In the genomic region with DNA sequence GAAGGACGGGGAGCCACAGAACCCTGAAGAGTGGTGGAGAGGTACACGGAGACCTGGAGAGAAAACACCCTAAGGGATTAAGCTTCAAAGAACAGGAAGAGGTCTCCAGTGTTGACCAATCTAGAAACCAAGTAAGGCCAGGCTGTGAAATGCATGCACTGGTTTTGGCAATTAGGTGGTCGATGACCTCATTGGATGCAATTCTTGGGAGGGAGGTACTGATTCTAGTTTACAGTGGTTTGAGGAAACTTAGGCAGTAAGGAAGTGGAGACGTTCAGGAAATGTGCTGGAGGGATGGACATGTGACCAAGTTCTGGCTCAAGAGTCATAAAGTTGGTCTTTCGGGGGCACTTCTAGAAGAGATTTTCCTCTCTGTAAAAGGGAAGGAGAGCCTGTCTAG, we compare ENCODE assay signal across 11 cellular contexts.
"Had no signal": no experiment of that assay in that cellular context is flagged by ENCODE, and none has a peak within 500 bp of the region (broad histone marks: within the 10 kb centered on the region; RNA-seq: fewer than 3 reads in every experiment).

No MANE protein-coding gene starts in this region.

- H3K4me3 Mint-ChIP-seq: activated CD4-positive, alpha-beta T cell treated with anti-CD3 and anti-CD28 coated beads, Interleukin-2, amount 10 ng/mL, durations not matched to agents 7 days and 5 days; activated naive CD8-positive, alpha-beta T cell; brain; naive thymus-derived CD8-positive, alpha-beta T cell; stimulated activated effector memory CD8-positive, alpha-beta T cell treated with anti-CD3 and anti-CD28 coated beads, Interleukin-12 subunit alpha, Interleukin-12 subunit beta, amount 100 ng/mL, for 72 hours; T-helper 2 cell treated with Interferon-gamma antibody and Interleukin-4, amounts not matched to agents 5 μg/mL and 100 μg/mL, for 36 hours had no signal

- H3K36me3 ChIP-seq: gastrocnemius medialis, heart left ventricle had no signal

- H3K4me3 ChIP-seq: gastrocnemius medialis, heart left ventricle had no signal

- H3K27ac Mint-ChIP-seq: activated CD4-positive, alpha-beta T cell treated with anti-CD3 and anti-CD28 coated beads, Interleukin-2, amount 10 ng/mL, durations not matched to agents 7 days and 5 days; activated naive CD8-positive, alpha-beta T cell; naive thymus-derived CD8-positive, alpha-beta T cell; stimulated activated effector memory CD8-positive, alpha-beta T cell treated with anti-CD3 and anti-CD28 coated beads, Interleukin-12 subunit alpha, Interleukin-12 subunit beta, amount 100 ng/mL, for 72 hours; T-helper 2 cell treated with Interferon-gamma antibody and Interleukin-4, amounts not matched to agents 5 μg/mL and 100 μg/mL, for 36 hours had no signal

- H3K9me3 ChIP-seq: gastrocnemius medialis had no signal

- H3K36me3 Mint-ChIP-seq: brain; stimulated activated effector memory CD8-positive, alpha-beta T cell treated with anti-CD3 and anti-CD28 coated beads, Interleukin-12 subunit alpha, Interleukin-12 subunit beta, amount 100 ng/mL, for 72 hours had no signal

- H3K27ac ChIP-seq: gastrocnemius medialis, heart left ventricle had no signal

- H3K4me1 Mint-ChIP-seq: activated CD4-positive, alpha-beta T cell treated with anti-CD3 and anti-CD28 coated beads, Interleukin-2, amount 10 ng/mL, durations not matched to agents 7 days and 5 days; naive thymus-derived CD8-positive, alpha-beta T cell had no signal

- H3K27me3 ChIP-seq: gastrocnemius medialis, heart left ventricle had no signal

- H3K4me1 ChIP-seq: heart left ventricle had no signal

- ATAC-seq: gastrocnemius medialis; heart left ventricle; naive thymus-derived CD8-positive, alpha-beta T cell; stimulated activated effector memory CD8-positive, alpha-beta T cell treated with anti-CD3 and anti-CD28 coated beads, Interleukin-12 subunit alpha, Interleukin-12 subunit beta, amount 100 ng/mL, for 72 hours had no signal

- DNase-seq: activated CD4-positive, alpha-beta T cell treated with anti-CD3 and anti-CD28 coated beads, Interleukin-2, amount 10 ng/mL, durations not matched to agents 7 days and 5 days; activated gamma-delta T cell treated with Interleukin-2 at 50 U/mL for 16 hours; effector memory CD4-positive, alpha-beta T cell; gastrocnemius medialis; heart left ventricle; naive thymus-derived CD8-positive, alpha-beta T cell; retina had no signal
